8 cellular contexts compared by ENCODE assay signal in genomic region chr4:41934813-41935651, GRCh38. TPM values are rescaled to one million over a fixed set of nuclear protein-coding genes. Genes with fewer than 3 reads are reported as not detected.
DNase-seq lines count a peak whose midpoint lies in the region; ATAC-seq and TF ChIP-seq lines count a peak whose summit lies in the region.

Gene TMEM33 (plus strand): TSS chr4:41935429. CDS start chr4:41935485, 56 bp downstream.

- H3K4me3 ChIP-seq in KMS-11 (IDR thresholded peaks at IDR 0.05; ENCODE audit: insufficient read depth, low read depth, low read length) (no peak within 1 kb of the TSS), Peyer's patch (peak within 1 kb of the TSS; percentile 72 to 93 (median 86)), esophagus muscularis mucosa (peak within 1 kb of the TSS; percentile 70 to 97 (median 80))

- H3K27me3 ChIP-seq in KMS-11 (ENCODE audit: insufficient read depth, low read depth): no peaks in the 10 kb centered on the region
- no peaks in the 10 kb centered on the region for H3K27me3 ChIP-seq in Peyer's patch
- H3K27me3 ChIP-seq in esophagus muscularis mucosa: no peaks in the 10 kb centered on the region

- TF ChIP-seq POLR2A in Peyer's patch (IDR thresholded peaks at IDR 0.05) (peak; percentile 73 to 76), esophagus muscularis mucosa (IDR thresholded peaks at IDR 0.05; ENCODE audit: low read depth) (peak; percentile 65)

- H3K9me3 ChIP-seq in Peyer's patch: no peaks in the 10 kb centered on the region
- no peaks in the 10 kb centered on the region for H3K9me3 ChIP-seq in esophagus muscularis mucosa

- TF ChIP-seq CTCF in KMS-11 (conservative IDR thresholded peaks at IDR 0.05; ENCODE audit: low read depth, low read length) (no peak), Peyer's patch (IDR thresholded peaks at IDR 0.05) (peak in 3 of 6 experiments; percentile 43 to 50 (median 44)), esophagus muscularis mucosa (IDR thresholded peaks at IDR 0.05) (peak in 2 of 3 experiments; percentile 26 to 31)

- TF ChIP-seq EP300 in esophagus muscularis mucosa (IDR thresholded peaks at IDR 0.05): no peak

- 7% methylated on average over 33 of the region's 51 CpGs for WGBS in esophagus muscularis mucosa

- no peaks in the 10 kb centered on the region for H4K20me1 ChIP-seq in KMS-11 (ENCODE audit: insufficient read depth)

- H3K4me1 ChIP-seq in KMS-11 (ENCODE audit: low read depth, poor library complexity, severe bottlenecking) (peaks cover 29% of the 10 kb centered on the region), Peyer's patch (peaks cover 0 to 24% (median 6%) of the 10 kb centered on the region in 4 donors), esophagus muscularis mucosa (peaks cover 15 to 30% (median 28%) of the 10 kb centered on the region in 4 donors)

- peaks cover 29% of the 10 kb centered on the region for H3K79me2 ChIP-seq in KMS-11 (ENCODE audit: insufficient read depth, low read depth)

- H3K4me2 ChIP-seq in KMS-11: peak within 1 kb of the TSS; percentile 88

- no peaks in the 10 kb centered on the region for H3K36me3 ChIP-seq in KMS-11 (ENCODE audit: insufficient read depth)
- H3K36me3 ChIP-seq in Peyer's patch: peaks cover 0 to 10% (median 0%) of the 10 kb centered on the region in 3 donors
- H3K36me3 ChIP-seq in esophagus muscularis mucosa: peaks cover 0 to 18% (median 8%) of the 10 kb centered on the region in 4 donors

- intact Hi-C loops in esophagus muscularis mucosa (cut with DNase I): loop anchor here (5.0 kb wide), 1 partner anchor 57 kb away; the partner anchor contains the start of gene SLC30A9

- peak; percentile 84 for ATAC-seq in GM21737 (IDR thresholded peaks at IDR 0.05; ENCODE audit: unreplicated experiment)

- H2AFZ ChIP-seq in KMS-11 (ENCODE audit: low read depth): peak within 1 kb of the TSS; percentile 69

- H3K9ac ChIP-seq in KMS-11: peak within 1 kb of the TSS; percentile 77

- H3K27ac ChIP-seq in KMS-11 (peak within 1 kb of the TSS; percentile 68), Peyer's patch (peak within 1 kb of the TSS; percentile 76 to 82 (median 79)), esophagus muscularis mucosa (replicated peaks in 1 of 4) (peak within 1 kb of the TSS; percentile 73 to 84 (median 79))

- DNase-seq in DMS79 (lab: John Stamatoyannopoulos, UW) (peak; percentile 55), Peyer's patch (peak; percentile 82 to 94 (median 86)), esophagus muscularis mucosa (ENCODE audit: extremely low spot score) (peak; percentile 95), myocyte (ENCODE audit: low read depth) (peak; percentile 91)
- DNase-seq in activated T-cell treated with anti-CD3 and anti-CD28 coated beads, Interleukin-2, amount 50 U/mL, for 48 hours: peak; percentile 84 to 86
- DNase-seq in stimulated activated CD8-positive, alpha-beta memory T cell treated with anti-CD3 and anti-CD28 coated beads, Interleukin-7, amount 100 ng/mL, for 48 hours (ENCODE audit: extremely low read depth in 1 of 2, low read depth in 1 of 2): peak; percentile 54 to 72

RNA-seq across cellular contexts. Expression of gene TMEM33, which starts in this region (rescaled TPM):
- 10 to 100 TPM; 18.2 to 67.4 (median 46.7) TPM for total RNA-seq in Peyer's patch
- total RNA-seq in esophagus muscularis mucosa: 10 to 100 TPM; 15.4 to 34.8 (median 26.3) TPM
- total RNA-seq in myocyte: 63.5 and 99.3 TPM in 2 replicates
- 29.4 TPM for polyA plus RNA-seq in myocyte (2012)
